Comparison of ENCODE assay signal across 8 cellular contexts in genomic region chr11:69444381-69445130, GRCh38. TPM values are rescaled to one million over a fixed set of nuclear protein-coding genes. Genes with fewer than 3 reads are reported as not detected.
DNase-seq lines count a peak whose midpoint lies in the region; ATAC-seq and TF ChIP-seq lines count a peak whose summit lies in the region.

No MANE protein-coding gene starts in this region.

- H3K9me3 ChIP-seq in esophagus squamous epithelium = no peaks in the 10 kb centered on the region
- H3K9me3 ChIP-seq in neuronal stem cell (replicated peaks in 1 of 2; ENCODE audit: control insufficient read depth in 2 of 2, insufficient read depth in 1 of 2, low read depth in 1 of 2, low read length in 2 of 2) = no peaks in the 10 kb centered on the region

- DNase-seq in Ammon's horn (ENCODE audit: low spot score) (peak; percentile 28), OCI-M1 (lab: John Stamatoyannopoulos, UW) (peak; percentile 83), esophagus squamous epithelium (lab: John Stamatoyannopoulos, UW) (no peak), neuronal stem cell (ENCODE audit: low spot score) (no peak), LoVo (ENCODE audit: low spot score) (no peak), SHP77 treated with DMSO at 0.1 percent for 48 hours (lab: John Stamatoyannopoulos, UW) (no peak), NCI-H2029 treated with DMSO at 0.1 percent for 48 hours (lab: John Stamatoyannopoulos, UW) (no peak)

- H3K27ac ChIP-seq in esophagus squamous epithelium (peak overlapping the region; percentile 53 to 87 (median 84)), neuronal stem cell (replicated peaks; ENCODE audit: low read length) (no peak overlapping the region)

- ATAC-seq in HG03280 (IDR thresholded peaks at IDR 0.05; ENCODE audit: unreplicated experiment) = no peak

- H2BK5ac ChIP-seq in neuronal stem cell (ENCODE audit: low read length) = peak overlapping the region; percentile 69

- H3K4me1 ChIP-seq in esophagus squamous epithelium = peaks cover 18 to 71% (median 23%) of the 10 kb centered on the region in 3 donors
- peaks cover 13 to 29% of the 10 kb centered on the region in 2 donors for H3K4me1 ChIP-seq in neuronal stem cell (ENCODE audit: control insufficient read depth in 2 of 2, insufficient read depth in 1 of 2, low read depth in 1 of 2, low read length in 2 of 2)

- peak overlapping the region; percentile 93 for H2BK12ac ChIP-seq in neuronal stem cell (ENCODE audit: low read length)

- H2BK15ac ChIP-seq in neuronal stem cell (ENCODE audit: low read length) = peak overlapping the region; percentile 96

- H2BK120ac ChIP-seq in neuronal stem cell (ENCODE audit: low read depth, low read length) = peak overlapping the region; percentile 49

- no peak for TF ChIP-seq CTCF in esophagus squamous epithelium (IDR thresholded peaks at IDR 0.05)

- H4K8ac ChIP-seq in neuronal stem cell (ENCODE audit: low read depth, low read length) = no peak overlapping the region

- intact Hi-C loops in esophagus squamous epithelium (cut with DNase I) = no loop called here

- WGBS in esophagus squamous epithelium, 2 donors = 53 to 75% methylated on average over 4 to 24 of the region's 32 CpGs
- WGBS in neuronal stem cell (ENCODE audit: extremely low coverage in 2 of 2, insufficient read length in 2 of 2, insufficient replicate concordance in 1 of 2), 2 donors = no CpG with 5 or more reads among the region's 32 CpGs

- H3K79me1 ChIP-seq in neuronal stem cell (ENCODE audit: low read depth, low read length) = no peaks in the 10 kb centered on the region

- H4K91ac ChIP-seq in neuronal stem cell (ENCODE audit: low read depth, low read length, poor library complexity) = peak overlapping the region; percentile 59

- H3K14ac ChIP-seq in neuronal stem cell (ENCODE audit: low read length) = peak overlapping the region; percentile 50

- H2AK5ac ChIP-seq in neuronal stem cell (ENCODE audit: low read depth, low read length) = peak overlapping the region; percentile 82

- peak overlapping the region; percentile 82 for H3K18ac ChIP-seq in neuronal stem cell (ENCODE audit: low read length)

- peak overlapping the region; percentile 31 for H3K9ac ChIP-seq in neuronal stem cell (ENCODE audit: low read depth, low read length, poor library complexity)

- H2AFZ ChIP-seq in neuronal stem cell (ENCODE audit: low read length) = peak overlapping the region; percentile 22

- peak overlapping the region in 1 of 4 donors; percentile 64 for H3K4me3 ChIP-seq in esophagus squamous epithelium
- H3K4me3 ChIP-seq in neuronal stem cell (ENCODE audit: low read length in 2 of 2) = no peak overlapping the region

- H3K36me3 ChIP-seq in esophagus squamous epithelium (no peaks in the 10 kb centered on the region), neuronal stem cell (replicated peaks in 1 of 2; ENCODE audit: control insufficient read depth in 2 of 2, insufficient read depth in 2 of 2, low read length in 2 of 2) (no peaks in the 10 kb centered on the region)

- no peak for TF ChIP-seq POLR2A in esophagus squamous epithelium (IDR thresholded peaks at IDR 0.05)

- H3K27me3 ChIP-seq in esophagus squamous epithelium (no peaks in the 10 kb centered on the region), neuronal stem cell (ENCODE audit: control insufficient read depth in 3 of 3, insufficient read depth in 3 of 3, low read depth in 1 of 3, low read length in 3 of 3) (no peaks in the 10 kb centered on the region)

- peak overlapping the region; percentile 28 for H3K4ac ChIP-seq in neuronal stem cell (ENCODE audit: low read length)

- H3K23ac ChIP-seq in neuronal stem cell (ENCODE audit: low read depth, low read length, poor library complexity) = no peak overlapping the region

- H3K4me2 ChIP-seq in neuronal stem cell (ENCODE audit: insufficient read depth, low read length, poor library complexity, severe bottlenecking) = no peak overlapping the region

RNA-seq across cellular contexts. Expression of gene LINC01488, which starts 36.9 kb away (rescaled TPM):
- total RNA-seq in esophagus squamous epithelium = not detected
- polyA plus RNA-seq in neuronal stem cell (2013, experiment 1 of 2) = 0.06 TPM
- 0.01 TPM for polyA plus RNA-seq in neuronal stem cell (2013, experiment 2 of 2)

Comparison
In these comparisons a context has a peak if more than half of its experiments do, and no peak if none do; other contexts are left out.
1. DNase-seq: peak in Ammon's horn (single experiment) and OCI-M1 (single experiment); none in esophagus squamous epithelium (single experiment), neuronal stem cell (single experiment), LoVo (single experiment), SHP77 treated with DMSO at 0.1 percent for 48 hours (single experiment) and NCI-H2029 treated with DMSO at 0.1 percent for 48 hours (single experiment).